In genomic region chr6:25088513-25088912, GRCh38 we compare ENCODE assay signal across 17 cellular contexts.
DNase-seq lines count a peak whose midpoint lies in the region; ATAC-seq and TF ChIP-seq lines count a peak whose summit lies in the region.
"Had no signal": no experiment of that assay in that cellular context is flagged by ENCODE, and none has a peak within 500 bp of the region (broad histone marks: within the 10 kb centered on the region; RNA-seq: fewer than 3 reads in every experiment).

No MANE protein-coding gene starts in this region.

- TF ChIP-seq CTCF in right atrium auricular region (IDR thresholded peaks at IDR 0.05): no peak

- peak overlapping the region; percentile 66 to 67 for H3K27ac ChIP-seq in right atrium auricular region
- H3K27ac ChIP-seq: A549, epithelial cell of prostate, PC-9 had no signal

- no peak overlapping the region for H3K4me3 ChIP-seq in right atrium auricular region
- H3K4me3 ChIP-seq: A549, MG63, PC-9 had no signal

- intact Hi-C loops in left cardiac atrium (cut with DNase I): no loop called here
- intact Hi-C loops in cardiac septum (cut with DNase I): loop anchor here (5.0 kb wide), 2 partner anchors 49 to 89 kb away; no protein-coding TSS in a partner anchor
- intact Hi-C loops in sciatic nerve (cut with DNase I): no loop called here

- ATAC-seq in left cardiac atrium (peak; percentile 18 to 38), HG02678 (IDR thresholded peaks at IDR 0.05; ENCODE audit: unreplicated experiment) (no peak), sciatic nerve (no peak), GM18520 (IDR thresholded peaks at IDR 0.05; ENCODE audit: unreplicated experiment) (no peak)
- ATAC-seq: A549, HCT116 had no signal

- no peaks in the 10 kb centered on the region for H3K27me3 ChIP-seq in right atrium auricular region
- H3K27me3 ChIP-seq: MG63 had no signal

- DNase-seq in left cardiac atrium (no peak), cardiac septum (ENCODE audit: low spot score) (no peak), amniotic epithelial cell (ENCODE audit: low read depth) (peak; percentile 32), right atrium auricular region (ENCODE audit: low spot score) (no peak), sciatic nerve (ENCODE audit: low spot score) (no peak), NCI-H524 (lab: John Stamatoyannopoulos, UW) (no peak)
- DNase-seq: activated B cell treated with CpG ODN at 0.5 μM for 24 hours, Caco-2, cerebellar nuclear complex, MG63, NCI-H2227 treated with DMSO at 0.1 percent for 48 hours, PC-9 had no signal

- H3K9me3 ChIP-seq in right atrium auricular region: no peaks in the 10 kb centered on the region
- H3K9me3 ChIP-seq: A549, Caco-2, MG63 had no signal

- H3K36me3 ChIP-seq in right atrium auricular region: peaks cover 30% of the 10 kb centered on the region
- H3K36me3 ChIP-seq: MG63 had no signal

- peaks cover 0 to 15% of the 10 kb centered on the region in 2 donors for H3K4me1 ChIP-seq in right atrium auricular region
- H3K4me1 ChIP-seq: A549 had no signal

Comparison
In these comparisons a context has a peak if more than half of its experiments do, and no peak if none do; other contexts are left out.
1. ATAC-seq: peak in left cardiac atrium (2 of 2); none in HG02678 (single experiment), sciatic nerve (single experiment) and GM18520 (single experiment).